Comparison of ENCODE assay signal across 18 cellular contexts in genomic region chr7:128435311-128435654, GRCh38.
"Had no signal": no experiment of that assay in that cellular context is flagged by ENCODE, and none has a peak within 500 bp of the region (broad histone marks: within the 10 kb centered on the region; RNA-seq: fewer than 3 reads in every experiment).

No MANE protein-coding gene starts in this region.

- H3K9me3 ChIP-seq: sigmoid colon had no signal

- H2AFZ ChIP-seq: neural progenitor cell had no signal

- H3K27me3 Mint-ChIP-seq: activated naive CD8-positive, alpha-beta T cell had no signal

- DNase-seq: activated CD4-positive, alpha-beta memory T cell treated with anti-CD3 and anti-CD28 coated beads, Interleukin-2, amount 10 ng/mL, durations not matched to agents 7 days and 5 days; activated CD4-positive, alpha-beta T cell treated with anti-CD3 and anti-CD28 coated beads for 4 hours; activated gamma-delta T cell treated with Interleukin-2 at 50 U/mL for 16 hours; activated T-cell treated with anti-CD3 and anti-CD28 coated beads, Interleukin-2, amount 50 U/mL, for 48 hours; amniotic stem cell; central memory CD4-positive, alpha-beta T cell; cortex of kidney; effector CD4-positive, alpha-beta T cell; foreskin melanocyte; immature natural killer cell; left cardiac atrium; midbrain; sigmoid colon; stimulated activated CD4-positive, alpha-beta T cell treated with anti-CD3 and anti-CD28 coated beads, Interleukin-2, amount 100 ng/mL, for 24 hours; T-helper 17 cell had no signal

- H3K4me1 Mint-ChIP-seq: activated CD4-positive, alpha-beta memory T cell treated with anti-CD3 and anti-CD28 coated beads, Interleukin-2, amount 10 ng/mL, durations not matched to agents 7 days and 5 days; immature natural killer cell; T-helper 17 cell had no signal

- H3K4me3 ChIP-seq: lung, neural progenitor cell, sigmoid colon had no signal

- ATAC-seq: left cardiac atrium, T-helper 17 cell had no signal

- H3K4me2 ChIP-seq: neural progenitor cell had no signal

- H3K4me3 Mint-ChIP-seq: activated CD4-positive, alpha-beta memory T cell treated with anti-CD3 and anti-CD28 coated beads, Interleukin-2, amount 10 ng/mL, durations not matched to agents 7 days and 5 days; activated naive CD8-positive, alpha-beta T cell; immature natural killer cell; neural progenitor cell; T-helper 17 cell had no signal

- H3K27ac ChIP-seq: neural progenitor cell, sigmoid colon had no signal

- H3K4me1 ChIP-seq: sigmoid colon had no signal

- H3K36me3 ChIP-seq: neural progenitor cell, sigmoid colon had no signal

- H3K36me3 Mint-ChIP-seq: activated naive CD8-positive, alpha-beta T cell; neural progenitor cell had no signal

- H3K9me3 Mint-ChIP-seq: activated CD4-positive, alpha-beta memory T cell treated with anti-CD3 and anti-CD28 coated beads, Interleukin-2, amount 10 ng/mL, durations not matched to agents 7 days and 5 days; immature natural killer cell; neural progenitor cell had no signal

- H3K27me3 ChIP-seq: neural progenitor cell, sigmoid colon had no signal

- H3K27ac Mint-ChIP-seq: activated CD4-positive, alpha-beta memory T cell treated with anti-CD3 and anti-CD28 coated beads, Interleukin-2, amount 10 ng/mL, durations not matched to agents 7 days and 5 days; activated naive CD8-positive, alpha-beta T cell; immature natural killer cell; neural progenitor cell; T-helper 17 cell had no signal
